8 cellular contexts compared by ENCODE assay signal in genomic region chr17:65560628-65561371, GRCh38. TPM values are rescaled to one million over a fixed set of nuclear protein-coding genes. Genes with fewer than 3 reads are reported as not detected.
A peak's percentile ranks its signal among the peaks of the same experiment; 100 is the strongest.
DNase-seq lines count a peak whose midpoint lies in the region; ATAC-seq, FAIRE-seq and TF ChIP-seq lines count a peak whose summit lies in the region.

No MANE protein-coding gene starts in this region.

- no peaks in the 10 kb centered on the region for H3K9me3 Mint-ChIP-seq in activated CD4-positive, alpha-beta T cell treated with anti-CD3 and anti-CD28 coated beads for 36 hours (ENCODE audit: low read depth)

- no peak for FAIRE-seq in kidney (lab: Jason Lieb, UNC)

- H3K36me3 Mint-ChIP-seq in activated CD4-positive, alpha-beta T cell treated with anti-CD3 and anti-CD28 coated beads for 36 hours (ENCODE audit: low read depth) = peaks cover 3% of the 10 kb centered on the region

- H3K27ac ChIP-seq in kidney (ENCODE audit: low read depth in 2 of 2, low read length in 2 of 2) = peak overlapping the region; percentile 88 to 91

- intact Hi-C loops in activated CD4-positive, alpha-beta T cell treated with anti-CD3 and anti-CD28 coated beads for 36 hours (cut with DNase I, micrococcal nuclease) = loop anchor here (1.0 to 2.0 kb wide), 4 partner anchors 24 to 586 kb away; no protein-coding TSS in a partner anchor
- intact Hi-C loops in kidney (cut with DNase I) = no loop called here

- H3K9me3 ChIP-seq in kidney (ENCODE audit: control insufficient read depth in 1 of 2, low read length in 2 of 2) = no peaks in the 10 kb centered on the region

- peak; percentile 39 for ATAC-seq in HG02623 (IDR thresholded peaks at IDR 0.05; ENCODE audit: unreplicated experiment)
- ATAC-seq in activated CD4-positive, alpha-beta T cell treated with anti-CD3 and anti-CD28 coated beads for 36 hours = peak; percentile 31
- ATAC-seq in GM18505 (IDR thresholded peaks at IDR 0.05; ENCODE audit: unreplicated experiment) = no peak

- peaks cover 18 to 22% of the 10 kb centered on the region in 2 donors for H3K4me1 ChIP-seq in kidney (ENCODE audit: control insufficient read depth in 1 of 2, insufficient read depth in 1 of 2, low read depth in 1 of 2, low read length in 2 of 2)

- no peak overlapping the region for H3K27ac Mint-ChIP-seq in activated CD4-positive, alpha-beta T cell treated with anti-CD3 and anti-CD28 coated beads for 36 hours

- no peak overlapping the region for H3K4me3 Mint-ChIP-seq in activated CD4-positive, alpha-beta T cell treated with anti-CD3 and anti-CD28 coated beads for 36 hours

- no peak for TF ChIP-seq CTCF in kidney (IDR thresholded peaks at IDR 0.05; ENCODE audit: borderline replicate concordance, extremely low read depth, insufficient read depth)

- H3K36me3 ChIP-seq in kidney (ENCODE audit: control insufficient read depth in 1 of 2, insufficient read depth in 2 of 2, low read length in 2 of 2) = no peaks in the 10 kb centered on the region

- peak overlapping the region in 1 of 2 donors; percentile 61 for H3K4me3 ChIP-seq in kidney (ENCODE audit: low read length in 2 of 2)

- DNase-seq in DMS53 treated with DMSO at 0.1 percent for 48 hours (lab: John Stamatoyannopoulos, UW; ENCODE audit: unreplicated experiment) = peak; percentile 67
- peak; percentile 76 for DNase-seq in NCI-H2171 (lab: John Stamatoyannopoulos, UW)
- DNase-seq in activated CD4-positive, alpha-beta T cell treated with anti-CD3 and anti-CD28 coated beads for 36 hours = peak; percentile 86
- peak; percentile 79 for DNase-seq in cerebellum (ENCODE audit: low spot score)
- DNase-seq in kidney = peak; percentile 95
- DNase-seq in stimulated activated CD4-positive, alpha-beta T cell treated with anti-CD3 and anti-CD28 coated beads, Interleukin-12 subunit alpha, Interleukin-12 subunit beta, amount 100 ng/mL, for 4 hours = peak; percentile 68

- POLR2A ChIA-PET in activated CD4-positive, alpha-beta T cell treated with anti-CD3 and anti-CD28 coated beads for 36 hours (lab: Charles Lee) = no interaction called here

- peaks cover 28% of the 10 kb centered on the region for H3K4me1 Mint-ChIP-seq in activated CD4-positive, alpha-beta T cell treated with anti-CD3 and anti-CD28 coated beads for 36 hours

- H3K9ac ChIP-seq in kidney (ENCODE audit: low read length in 2 of 2) = no peak overlapping the region

- CTCF ChIA-PET in activated CD4-positive, alpha-beta T cell treated with anti-CD3 and anti-CD28 coated beads for 36 hours (lab: Charles Lee) = no interaction called here

- no peak for TF ChIP-seq POLR2A in GM18505 (IDR thresholded peaks at IDR 0.05; ENCODE audit: borderline replicate concordance, extremely low read depth, insufficient read depth, insufficient read length)

- H3K27me3 Mint-ChIP-seq in activated CD4-positive, alpha-beta T cell treated with anti-CD3 and anti-CD28 coated beads for 36 hours = peaks cover 4% of the 10 kb centered on the region

RNA-seq across cellular contexts. Expression of gene AXIN2, which starts 0.6 kb away (rescaled TPM):
- total RNA-seq in activated CD4-positive, alpha-beta T cell treated with anti-CD3 and anti-CD28 coated beads for 36 hours = 1 to 10 TPM; 2.6 to 3.0 TPM
- total RNA-seq in cerebellum (41.2 TPM), kidney (14.0 TPM)
- 1.2 TPM for polyA plus RNA-seq in kidney (ENCODE audit: insufficient read depth, low read depth, low replicate concordance)
